Comparison of ENCODE assay signal across 8 cellular contexts in genomic region chr2:240565267-240566202, GRCh38. TPM values are rescaled to one million over a fixed set of nuclear protein-coding genes. Genes with fewer than 3 reads are reported as not detected.
DNase-seq lines count a peak whose midpoint lies in the region; ATAC-seq and TF ChIP-seq lines count a peak whose summit lies in the region.

No MANE protein-coding gene starts in this region.

- no peak overlapping the region for H3K27ac ChIP-seq in endodermal cell (ENCODE audit: low read depth, low read length)
- peak overlapping the region; percentile 73 for H3K27ac ChIP-seq in naive thymus-derived CD4-positive, alpha-beta T cell (ENCODE audit: low read depth, low read length)

- no peaks in the 10 kb centered on the region for H3K27me3 Mint-ChIP-seq in activated CD8-positive, alpha-beta T cell treated with anti-CD3 and anti-CD28 coated beads for 36 hours
- peaks cover 17% of the 10 kb centered on the region for H3K27me3 Mint-ChIP-seq in endodermal cell (ENCODE audit: insufficient read depth)
- no peaks in the 10 kb centered on the region for H3K27me3 Mint-ChIP-seq in naive thymus-derived CD4-positive, alpha-beta T cell
- H3K27me3 Mint-ChIP-seq in stimulated activated naive CD8-positive, alpha-beta T cell treated with anti-CD3 and anti-CD28 coated beads, Interleukin-15, amount 100 ng/mL, for 72 hours, result no peaks in the 10 kb centered on the region

- POLR2A ChIA-PET in activated CD8-positive, alpha-beta T cell treated with anti-CD3 and anti-CD28 coated beads for 36 hours (lab: Charles Lee), result interaction anchor here (0.8 to 13.3 kb wide), 10 partner anchors 12 to 256 kb away, joined by 3 to 118 read pairs (median 4); partner anchors contain the start of genes CAPN10 and GPR35
- POLR2A ChIA-PET in naive thymus-derived CD4-positive, alpha-beta T cell (lab: Charles Lee), result interaction anchor here (0.7 to 10.7 kb wide), 18 partner anchors 9 to 1136 kb away, joined by 3 to 264 read pairs (median 4); partner anchors contain the start of genes CAPN10, GPR35, ING5 and NDUFA10

- H3K4me1 Mint-ChIP-seq in activated CD8-positive, alpha-beta T cell treated with anti-CD3 and anti-CD28 coated beads for 36 hours (ENCODE audit: low read depth), result peaks cover 53% of the 10 kb centered on the region
- H3K4me1 Mint-ChIP-seq in endodermal cell, result peaks cover 17% of the 10 kb centered on the region
- peaks cover 46 to 78% (median 71%) of the 10 kb centered on the region in 7 donors for H3K4me1 Mint-ChIP-seq in naive thymus-derived CD4-positive, alpha-beta T cell
- peaks cover 82% of the 10 kb centered on the region for H3K4me1 Mint-ChIP-seq in stimulated activated naive CD8-positive, alpha-beta T cell treated with anti-CD3 and anti-CD28 coated beads, Interleukin-15, amount 100 ng/mL, for 72 hours

- 89 to 94% methylated on average over 8 to 27 of the region's 27 CpGs for WGBS in endodermal cell (ENCODE audit: insufficient coverage in 1 of 2, insufficient read length in 1 of 2), 2 experiments

- peak overlapping the region; percentile 98 for H3K4me3 Mint-ChIP-seq in activated CD8-positive, alpha-beta T cell treated with anti-CD3 and anti-CD28 coated beads for 36 hours
- peak overlapping the region; percentile 30 for H3K4me3 Mint-ChIP-seq in endodermal cell
- peak overlapping the region; percentile 88 to 98 (median 94) for H3K4me3 Mint-ChIP-seq in naive thymus-derived CD4-positive, alpha-beta T cell
- peak overlapping the region; percentile 97 to 98 for H3K4me3 Mint-ChIP-seq in stimulated activated naive CD8-positive, alpha-beta T cell treated with anti-CD3 and anti-CD28 coated beads, Interleukin-15, amount 100 ng/mL, for 72 hours

- no peaks in the 10 kb centered on the region for H3K9me3 ChIP-seq in endodermal cell (ENCODE audit: control insufficient read depth, low read length)
- H3K9me3 ChIP-seq in naive thymus-derived CD4-positive, alpha-beta T cell (ENCODE audit: control insufficient read depth in 2 of 3, low read length in 3 of 3), result no peaks in the 10 kb centered on the region

- H3K9ac ChIP-seq in endodermal cell (ENCODE audit: extremely low read depth, low read length, poor library complexity, severe bottlenecking), result no peak overlapping the region

- ATAC-seq in GM18505 (IDR thresholded peaks at IDR 0.05; ENCODE audit: unreplicated experiment) (peak; percentile 32), HG02763 (IDR thresholded peaks at IDR 0.05; ENCODE audit: unreplicated experiment) (peak; percentile 21)
- ATAC-seq in activated CD8-positive, alpha-beta T cell treated with anti-CD3 and anti-CD28 coated beads for 36 hours, result peak; percentile 55
- ATAC-seq in naive thymus-derived CD4-positive, alpha-beta T cell, result peak; percentile 60
- peak; percentile 70 for ATAC-seq in stimulated activated naive CD8-positive, alpha-beta T cell treated with anti-CD3 and anti-CD28 coated beads, Interleukin-15, amount 100 ng/mL, for 72 hours

- H3K36me3 Mint-ChIP-seq in activated CD8-positive, alpha-beta T cell treated with anti-CD3 and anti-CD28 coated beads for 36 hours (ENCODE audit: low read depth), result peaks cover 37% of the 10 kb centered on the region
- peaks cover 17% of the 10 kb centered on the region for H3K36me3 Mint-ChIP-seq in endodermal cell (ENCODE audit: low read depth)
- peaks cover 0 to 40% (median 6%) of the 10 kb centered on the region in 5 donors for H3K36me3 Mint-ChIP-seq in naive thymus-derived CD4-positive, alpha-beta T cell

- no peaks in the 10 kb centered on the region for H3K9me3 Mint-ChIP-seq in activated CD8-positive, alpha-beta T cell treated with anti-CD3 and anti-CD28 coated beads for 36 hours
- no peaks in the 10 kb centered on the region for H3K9me3 Mint-ChIP-seq in endodermal cell
- no peaks in the 10 kb centered on the region for H3K9me3 Mint-ChIP-seq in naive thymus-derived CD4-positive, alpha-beta T cell
- H3K9me3 Mint-ChIP-seq in stimulated activated naive CD8-positive, alpha-beta T cell treated with anti-CD3 and anti-CD28 coated beads, Interleukin-15, amount 100 ng/mL, for 72 hours, result no peaks in the 10 kb centered on the region

- H3K4me3 ChIP-seq in endodermal cell (ENCODE audit: low read length), result no peak overlapping the region
- peak overlapping the region; percentile 82 for H3K4me3 ChIP-seq in naive thymus-derived CD4-positive, alpha-beta T cell (ENCODE audit: low read length)

- H3K4me1 ChIP-seq in endodermal cell (ENCODE audit: control insufficient read depth, insufficient read depth, low read length), result peaks cover 18% of the 10 kb centered on the region
- peaks cover 74 to 75% of the 10 kb centered on the region in 2 donors for H3K4me1 ChIP-seq in naive thymus-derived CD4-positive, alpha-beta T cell (ENCODE audit: control insufficient read depth in 2 of 2, insufficient read depth in 2 of 2, low read length in 2 of 2)

- H3K36me3 ChIP-seq in endodermal cell (ENCODE audit: control insufficient read depth, insufficient read depth, low read length), result peaks cover 9% of the 10 kb centered on the region
- H3K36me3 ChIP-seq in naive thymus-derived CD4-positive, alpha-beta T cell (ENCODE audit: control insufficient read depth in 2 of 3, insufficient read depth in 3 of 3, low read length in 3 of 3), result peaks cover 0 to 4% (median 0%) of the 10 kb centered on the region in 3 experiments

- DNase-seq in NCI-H69 (lab: John Stamatoyannopoulos, UW), result peak; percentile 20
- peak; percentile 96 for DNase-seq in activated CD8-positive, alpha-beta T cell treated with anti-CD3 and anti-CD28 coated beads for 36 hours
- DNase-seq in endodermal cell, result peak; percentile 66
- peak; percentile 70 to 90 (median 83) for DNase-seq in naive thymus-derived CD4-positive, alpha-beta T cell
- DNase-seq in stimulated activated naive CD8-positive, alpha-beta T cell treated with anti-CD3 and anti-CD28 coated beads, Interleukin-15, amount 100 ng/mL, for 72 hours, result peak; percentile 90 to 97
- no peak for DNase-seq in dedifferentiated amniotic fluid mesenchymal stem cell (ENCODE audit: extremely low spot score)

- no peak for TF ChIP-seq CTCF in activated CD8-positive, alpha-beta T cell treated with anti-CD3 and anti-CD28 coated beads for 36 hours (IDR thresholded peaks at IDR 0.05)
- no peak for TF ChIP-seq CTCF in endodermal cell (conservative IDR thresholded peaks at IDR 0.05)

- CTCF ChIA-PET in activated CD8-positive, alpha-beta T cell treated with anti-CD3 and anti-CD28 coated beads for 36 hours (lab: Charles Lee), result interaction anchor here (0.6 to 5.3 kb wide), 11 partner anchors 12 to 168 kb away, joined by 3 to 50 read pairs (median 4); partner anchors contain the start of gene CAPN10
- CTCF ChIA-PET in naive thymus-derived CD4-positive, alpha-beta T cell (lab: Charles Lee), result interaction anchor here (0.6 to 5.8 kb wide), 11 partner anchors 7 to 1990 kb away, joined by 3 to 61 read pairs (median 4); partner anchors contain the start of gene CAPN10

- intact Hi-C loops in activated CD8-positive, alpha-beta T cell treated with anti-CD3 and anti-CD28 coated beads for 36 hours (cut with micrococcal nuclease), result loop anchor here (5.0 kb wide), 2 partner anchors 48 to 57 kb away; no protein-coding TSS in a partner anchor
- intact Hi-C loops in naive thymus-derived CD4-positive, alpha-beta T cell (cut with micrococcal nuclease), result loop anchor here (1.0 to 10.0 kb wide), 19 partner anchors 14 to 1319 kb away; partner anchors contain the start of genes CAPN10 (in 2 of the 2), D2HGDH (in 1 of the 2), DTYMK (in 1 of the 2) and GPR35 (in 1 of the 2)

- H3K27me3 ChIP-seq in endodermal cell (ENCODE audit: control insufficient read depth, insufficient read depth, low read length, poor library complexity, severe bottlenecking), result peaks cover 11% of the 10 kb centered on the region
- no peaks in the 10 kb centered on the region for H3K27me3 ChIP-seq in naive thymus-derived CD4-positive, alpha-beta T cell (ENCODE audit: control insufficient read depth in 2 of 2, insufficient read depth in 2 of 2, low read length in 2 of 2)

- TF ChIP-seq POLR2A in GM18505 (IDR thresholded peaks at IDR 0.05; ENCODE audit: borderline replicate concordance, extremely low read depth, insufficient read depth, insufficient read length), result peak; percentile 77

- peak overlapping the region; percentile 99 for H3K27ac Mint-ChIP-seq in activated CD8-positive, alpha-beta T cell treated with anti-CD3 and anti-CD28 coated beads for 36 hours
- no peak overlapping the region for H3K27ac Mint-ChIP-seq in endodermal cell
- H3K27ac Mint-ChIP-seq in naive thymus-derived CD4-positive, alpha-beta T cell, result peak overlapping the region; percentile 90 to 99 (median 98)
- peak overlapping the region; percentile 92 to 98 for H3K27ac Mint-ChIP-seq in stimulated activated naive CD8-positive, alpha-beta T cell treated with anti-CD3 and anti-CD28 coated beads, Interleukin-15, amount 100 ng/mL, for 72 hours

RNA-seq across cellular contexts. Expression of gene RNPEPL1, which starts 2.7 kb away (rescaled TPM):
- total RNA-seq in activated CD8-positive, alpha-beta T cell treated with anti-CD3 and anti-CD28 coated beads for 36 hours, result 10 to 100 TPM; 39.1 to 40.5 TPM
- total RNA-seq in endodermal cell, result 10 to 100 TPM; 38.4 to 52.4 TPM
- polyA plus RNA-seq in endodermal cell (2013, experiment 1 of 2), result 18.2 TPM
- polyA plus RNA-seq in endodermal cell (2013, experiment 2 of 2), result 18.1 TPM
- total RNA-seq in naive thymus-derived CD4-positive, alpha-beta T cell, result 100 to 1,000 TPM in 4 of 5 experiments, 10 to 100 TPM in 1; 78.5 to 126 (median 112) TPM
- polyA plus RNA-seq in naive thymus-derived CD4-positive, alpha-beta T cell, result 10 to 100 TPM; 23.0 to 51.2 TPM

RNA-seq across cellular contexts. Expression of gene DUSP28, which starts 5.4 kb away (rescaled TPM):
- 1 to 10 TPM; 4.5 to 6.2 TPM for total RNA-seq in activated CD8-positive, alpha-beta T cell treated with anti-CD3 and anti-CD28 coated beads for 36 hours
- total RNA-seq in endodermal cell, result 1 to 10 TPM; 1.4 to 2.8 TPM
- 8.9 TPM for polyA plus RNA-seq in endodermal cell (2013, experiment 1 of 2)
- polyA plus RNA-seq in endodermal cell (2013, experiment 2 of 2), result 6.1 TPM
- total RNA-seq in naive thymus-derived CD4-positive, alpha-beta T cell, result 10 to 100 TPM; 11.1 to 19.5 (median 14.7) TPM
- polyA plus RNA-seq in naive thymus-derived CD4-positive, alpha-beta T cell, result 10 to 100 TPM; 17.8 to 30.1 TPM

RNA-seq across cellular contexts. Expression of gene ANKMY1, which starts 7.7 kb away (rescaled TPM):
- total RNA-seq in activated CD8-positive, alpha-beta T cell treated with anti-CD3 and anti-CD28 coated beads for 36 hours, result 10 to 100 TPM; 14.5 to 18.6 TPM
- total RNA-seq in endodermal cell, result 10 to 100 TPM in 1 of 2 donors, 1 to 10 TPM in 1; 7.4 to 13.3 TPM
- 6.2 TPM for polyA plus RNA-seq in endodermal cell (2013, experiment 1 of 2)
- 4.8 TPM for polyA plus RNA-seq in endodermal cell (2013, experiment 2 of 2)
- 10 to 100 TPM; 33.7 to 83.4 (median 49.2) TPM for total RNA-seq in naive thymus-derived CD4-positive, alpha-beta T cell
- polyA plus RNA-seq in naive thymus-derived CD4-positive, alpha-beta T cell, result 10 to 100 TPM in 1 of 2 donors, 1 to 10 TPM in 1; 7.7 to 17.5 TPM

RNA-seq across cellular contexts. Expression of gene CAPN10, which starts 21.0 kb away (rescaled TPM):
- total RNA-seq in activated CD8-positive, alpha-beta T cell treated with anti-CD3 and anti-CD28 coated beads for 36 hours, result 10 to 100 TPM; 26.8 to 29.1 TPM
- 10 to 100 TPM; 58.9 to 61.9 TPM for total RNA-seq in endodermal cell
- 43.3 TPM for polyA plus RNA-seq in endodermal cell (2013, experiment 1 of 2)
- 41.5 TPM for polyA plus RNA-seq in endodermal cell (2013, experiment 2 of 2)
- 10 to 100 TPM; 54.1 to 74.8 (median 64.5) TPM for total RNA-seq in naive thymus-derived CD4-positive, alpha-beta T cell
- polyA plus RNA-seq in naive thymus-derived CD4-positive, alpha-beta T cell, result 10 to 100 TPM in 1 of 2 donors, 1 to 10 TPM in 1; 8.4 to 14.1 TPM

RNA-seq across cellular contexts. Expression of gene GPR35, which starts 59.7 kb away (rescaled TPM):
- 10 to 100 TPM; 14.4 to 14.6 TPM for total RNA-seq in activated CD8-positive, alpha-beta T cell treated with anti-CD3 and anti-CD28 coated beads for 36 hours
- under 1 TPM; 0.55 to 0.71 TPM for total RNA-seq in endodermal cell
- polyA plus RNA-seq in endodermal cell (2013, experiment 1 of 2), result 0.82 TPM
- 0.75 TPM for polyA plus RNA-seq in endodermal cell (2013, experiment 2 of 2)
- 10 to 100 TPM in 3 of 5 experiments, 1 to 10 TPM in 2; 7.1 to 19.0 (median 10.2) TPM for total RNA-seq in naive thymus-derived CD4-positive, alpha-beta T cell
- 1 to 10 TPM in 1 of 2 donors, under 1 TPM in 1; 0.20 to 1.0 TPM for polyA plus RNA-seq in naive thymus-derived CD4-positive, alpha-beta T cell

Comparison
In these comparisons a context has a peak if more than half of its experiments do, and no peak if none do; other contexts are left out.
1. H3K4me3 Mint-ChIP-seq: peak in every context shown above with its lines; median percentile 98 in activated CD8-positive, alpha-beta T cell treated with anti-CD3 and anti-CD28 coated beads for 36 hours; 98 in stimulated activated naive CD8-positive, alpha-beta T cell treated with anti-CD3 and anti-CD28 coated beads, Interleukin-15, amount 100 ng/mL, for 72 hours; 94 in naive thymus-derived CD4-positive, alpha-beta T cell; 30 in endodermal cell.